Comparison of ENCODE assay signal across 8 cellular contexts in genomic region chr22:17085277-17086091, GRCh38. TPM values are rescaled to one million over a fixed set of nuclear protein-coding genes. Genes with fewer than 3 reads are reported as not detected.
DNase-seq lines count a peak whose midpoint lies in the region; ATAC-seq and TF ChIP-seq lines count a peak whose summit lies in the region.

No MANE protein-coding gene starts in this region.

- peaks cover 49 to 55% (median 49%) of the 10 kb centered on the region in 3 donors for H3K4me1 Mint-ChIP-seq in T-cell
- peaks cover 53% of the 10 kb centered on the region for H3K4me1 Mint-ChIP-seq in dendritic cell treated with granulocyte-macrophage colony-stimulating factor and Interleukin-4, amounts not matched to agents 40 ng/mL and 50 ng/mL, for 4 days (ENCODE audit: low read depth)
- peaks cover 4% of the 10 kb centered on the region for H3K4me1 Mint-ChIP-seq in mesothelial cell of epicardium

- TF ChIP-seq POLR2A in thyroid gland (IDR thresholded peaks at IDR 0.05), result no peak

- no peaks in the 10 kb centered on the region for H3K27me3 ChIP-seq in thyroid gland

- H3K4me1 ChIP-seq in thyroid gland, result peaks cover 5 to 11% of the 10 kb centered on the region in 2 donors

- H3K36me3 Mint-ChIP-seq in T-cell, result no peaks in the 10 kb centered on the region
- peaks cover 35% of the 10 kb centered on the region for H3K36me3 Mint-ChIP-seq in dendritic cell treated with granulocyte-macrophage colony-stimulating factor and Interleukin-4, amounts not matched to agents 40 ng/mL and 50 ng/mL, for 4 days (ENCODE audit: low read depth)
- H3K36me3 Mint-ChIP-seq in mesothelial cell of epicardium, result no peaks in the 10 kb centered on the region

- H3K27me3 Mint-ChIP-seq in T-cell (no peaks in the 10 kb centered on the region), mesothelial cell of epicardium (ENCODE audit: low read depth) (peaks cover 21% of the 10 kb centered on the region)
- no peaks in the 10 kb centered on the region for H3K27me3 Mint-ChIP-seq in dendritic cell treated with granulocyte-macrophage colony-stimulating factor and Interleukin-4, amounts not matched to agents 40 ng/mL and 50 ng/mL, for 4 days

- H3K9me3 ChIP-seq in thyroid gland, result no peaks in the 10 kb centered on the region

- ATAC-seq in GM21717 (IDR thresholded peaks at IDR 0.05; ENCODE audit: unreplicated experiment), result peak; percentile 13
- ATAC-seq in T-cell (replicated peaks in 1 of 4), result peak; percentile 5 to 21 (median 16)
- ATAC-seq in HG03196 (IDR thresholded peaks at IDR 0.05; ENCODE audit: unreplicated experiment), result no peak

- peak overlapping the region; percentile 55 to 100 (median 91) for H3K4me3 ChIP-seq in thyroid gland (replicated peaks in 1 of 3)

- DNase-seq in AG08396 (ENCODE audit: low spot score), result peak; percentile 58
- peak in 12 of 34 experiments; percentile 10 to 35 (median 26) for DNase-seq in T-cell
- no peak for DNase-seq in mesothelial cell of epicardium (ENCODE audit: low spot score in 2 of 2, unreplicated experiment in 2 of 2)
- peak; percentile 21 to 33 for DNase-seq in thyroid gland
- no peak for DNase-seq in COLO829 (ENCODE audit: low spot score)

- intact Hi-C loops in dendritic cell treated with granulocyte-macrophage colony-stimulating factor and Interleukin-4, amounts not matched to agents 40 ng/mL and 50 ng/mL, for 4 days (cut with micrococcal nuclease), result loop anchor here (2.0 to 5.0 kb wide), 4 partner anchors 19 to 85 kb away; partner anchors contain the start of genes HDHD5 and TMEM121B
- intact Hi-C loops in thyroid gland (cut with DNase I), result no loop called here

- H3K27ac ChIP-seq in thyroid gland, result peak overlapping the region; percentile 48 to 87 (median 49)

- peak overlapping the region; percentile 98 for H3K27ac Mint-ChIP-seq in T-cell
- H3K27ac Mint-ChIP-seq in dendritic cell treated with granulocyte-macrophage colony-stimulating factor and Interleukin-4, amounts not matched to agents 40 ng/mL and 50 ng/mL, for 4 days, result peak overlapping the region; percentile 97
- no peak overlapping the region for H3K27ac Mint-ChIP-seq in mesothelial cell of epicardium

- H3K36me3 ChIP-seq in thyroid gland, result no peaks in the 10 kb centered on the region

- no peaks in the 10 kb centered on the region for H3K9me3 Mint-ChIP-seq in T-cell
- H3K9me3 Mint-ChIP-seq in dendritic cell treated with granulocyte-macrophage colony-stimulating factor and Interleukin-4, amounts not matched to agents 40 ng/mL and 50 ng/mL, for 4 days, result no peaks in the 10 kb centered on the region
- no peaks in the 10 kb centered on the region for H3K9me3 Mint-ChIP-seq in mesothelial cell of epicardium

- peak overlapping the region; percentile 93 to 96 (median 93) for H3K4me3 Mint-ChIP-seq in T-cell
- H3K4me3 Mint-ChIP-seq in dendritic cell treated with granulocyte-macrophage colony-stimulating factor and Interleukin-4, amounts not matched to agents 40 ng/mL and 50 ng/mL, for 4 days, result peak overlapping the region; percentile 96
- H3K4me3 Mint-ChIP-seq in mesothelial cell of epicardium, result peak overlapping the region; percentile 77

- 0 to 12% methylated on average over 15 to 37 of the region's 88 CpGs for WGBS in thyroid gland, 2 donors

- POLR2A ChIA-PET in T-cell (lab: Charles Lee), result no interaction called here

- no peak for TF ChIP-seq CTCF in mesothelial cell of epicardium (IDR thresholded peaks at IDR 0.05; ENCODE audit: unreplicated experiment)
- no peak for TF ChIP-seq CTCF in thyroid gland (IDR thresholded peaks at IDR 0.05)

- CTCF ChIA-PET in T-cell (lab: Charles Lee), result interaction anchor here in 1 of 2 donors (0.5 kb wide), 1 partner anchor 76 kb away, joined by 6 read pairs; no protein-coding TSS in a partner anchor

RNA-seq across cellular contexts. Expression of gene IL17RA, which starts 0.7 kb away (rescaled TPM):
- total RNA-seq in T-cell (10 to 100 TPM; 38.8 to 72.7 (median 61.8) TPM), mesothelial cell of epicardium (11.1 to 11.8 TPM (median 11.8 TPM) in 3 replicates), thyroid gland (10 to 100 TPM; 10.3 to 19.1 (median 15.5) TPM)

RNA-seq across cellular contexts. Expression of gene TMEM121B, which starts 35.7 kb away (rescaled TPM):
- total RNA-seq in T-cell (under 1 TPM in 3 of 5 donors, not detected in 2; 0.13 to 0.19 (median 0.15) TPM), mesothelial cell of epicardium (1.0 to 1.1 TPM (median 1.1 TPM) in 3 replicates), thyroid gland (under 1 TPM in 2 of 4 donors, not detected in 2; 0.10 to 0.17 TPM)

Comparison
In these comparisons a context has a peak if more than half of its experiments do, and no peak if none do; other contexts are left out.
1. DNase-seq: peak in AG08396 (single experiment) and thyroid gland (2 of 2); none in mesothelial cell of epicardium (0 of 2) and COLO829 (single experiment).
2. Peak in every context shown above with its lines, with median percentiles within 50 percentile points of each other: H3K4me3 Mint-ChIP-seq.